In the genomic region with DNA sequence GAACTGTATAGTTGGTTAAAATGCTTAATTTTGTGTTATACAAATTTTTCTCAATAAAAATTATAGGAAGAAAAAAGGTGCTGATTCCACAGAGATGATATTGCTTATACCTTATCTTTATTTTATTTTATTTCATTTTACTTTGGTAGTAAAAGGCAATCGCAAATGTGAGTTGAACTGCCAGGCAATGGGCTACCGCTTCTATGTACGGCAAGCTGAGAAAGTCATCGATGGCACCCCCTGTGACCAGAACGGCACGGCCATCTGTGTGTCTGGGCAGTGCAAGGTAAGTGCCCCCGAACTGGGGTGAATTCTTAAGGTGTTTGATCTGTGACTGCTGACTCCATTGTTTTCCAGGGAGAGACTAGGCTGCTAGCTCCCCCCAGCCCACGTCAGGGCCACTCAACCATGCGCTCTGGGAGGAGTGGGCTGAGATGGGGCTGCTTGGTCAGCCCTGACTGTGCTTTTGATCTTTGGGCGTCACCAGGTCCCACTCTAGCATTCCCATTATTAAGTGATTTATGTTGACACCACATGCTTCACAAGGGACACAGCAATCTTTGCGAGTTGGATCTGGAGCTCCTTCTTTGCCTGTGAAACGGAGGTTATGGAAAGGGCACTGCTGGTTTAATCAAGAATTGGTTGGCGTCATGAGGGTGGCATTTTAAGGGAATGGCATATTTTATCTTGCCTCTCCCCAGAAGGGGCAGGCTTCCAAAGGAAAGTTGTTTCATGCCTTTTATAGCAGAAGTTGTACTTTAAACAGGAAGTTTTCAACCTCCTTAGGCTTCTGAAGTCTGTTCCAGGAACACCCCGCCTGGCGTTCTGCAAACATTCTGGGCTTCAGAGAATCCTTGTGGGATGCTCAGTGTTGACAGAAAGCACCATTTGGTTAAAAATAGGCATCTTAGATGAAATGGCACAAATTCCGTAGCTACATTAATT, we compare ENCODE assay signal across 12 cellular contexts.
DNase-seq lines count a peak whose midpoint lies in the region; ATAC-seq and TF ChIP-seq lines count a peak whose summit lies in the region.
"Had no signal": no experiment of that assay in that cellular context is flagged by ENCODE, and none has a peak within 500 bp of the region (broad histone marks: within the 10 kb centered on the region; RNA-seq: fewer than 3 reads in every experiment).

No MANE protein-coding gene starts in this region.

- no peaks in the 10 kb centered on the region for H3K9me3 Mint-ChIP-seq in activated T-helper 2 cell treated with anti-CD3 and anti-CD28 coated beads, Interferon-gamma antibody, Interleukin-2, Interleukin-4, amounts not matched to agents 10 μg/mL and 5 μg/mL and 100 μg/mL, durations not matched to agents 14 hours and 24 hours and 36 hours
- H3K9me3 Mint-ChIP-seq: CD4-positive, alpha-beta memory T cell had no signal

- no peak overlapping the region for H3K4me3 Mint-ChIP-seq in activated T-helper 2 cell treated with anti-CD3 and anti-CD28 coated beads, Interferon-gamma antibody, Interleukin-2, Interleukin-4, amounts not matched to agents 10 μg/mL and 5 μg/mL and 100 μg/mL, durations not matched to agents 14 hours and 24 hours and 36 hours (ENCODE audit: low read depth)

- peak; percentile 53 for TF ChIP-seq CTCF in C4-2B (conservative IDR thresholded peaks at IDR 0.05)
- peak; percentile 30 for TF ChIP-seq CTCF in astrocyte of the spinal cord (IDR thresholded peaks at IDR 0.05; ENCODE audit: low read depth, low read length)
- peak in 3 of 4 experiments; percentile 30 to 56 (median 53) for TF ChIP-seq CTCF in prostate gland (IDR thresholded peaks at IDR 0.05)

- in situ Hi-C loops in astrocyte of the spinal cord (cut with HindIII; ENCODE audit: low sequenced_read_pairs): no loop called here

- ATAC-seq in left ventricle myocardium superior (peak; percentile 39), GM19324 (IDR thresholded peaks at IDR 0.05; ENCODE audit: low FRiP score, unreplicated experiment) (no peak)
- ATAC-seq: esophagus mucosa had no signal

- H3K9me3 ChIP-seq in prostate gland: no peaks in the 10 kb centered on the region
- H3K9me3 ChIP-seq: neutrophil had no signal

- no peaks in the 10 kb centered on the region for H3K27me3 ChIP-seq in prostate gland (replicated peaks; ENCODE audit: insufficient read depth)

- intact Hi-C loops in left ventricle myocardium superior (cut with micrococcal nuclease) (no loop called here), prostate gland (cut with DNase I) (no loop called here)
- intact Hi-C loops in activated T-helper 2 cell treated with anti-CD3 and anti-CD28 coated beads, Interferon-gamma antibody, Interleukin-2, Interleukin-4, amounts not matched to agents 10 μg/mL and 5 μg/mL and 100 μg/mL, durations not matched to agents 14 hours and 24 hours and 36 hours (cut with micrococcal nuclease): no loop called here

- peaks cover 26% of the 10 kb centered on the region for H3K4me1 ChIP-seq in prostate gland (replicated peaks)

- H3K27ac ChIP-seq in C4-2B: peak overlapping the region; percentile 68
- H3K27ac ChIP-seq in prostate gland: peak overlapping the region; percentile 84 to 89
- H3K27ac ChIP-seq: neutrophil had no signal

- no peaks in the 10 kb centered on the region for H3K4me1 Mint-ChIP-seq in activated T-helper 2 cell treated with anti-CD3 and anti-CD28 coated beads, Interferon-gamma antibody, Interleukin-2, Interleukin-4, amounts not matched to agents 10 μg/mL and 5 μg/mL and 100 μg/mL, durations not matched to agents 14 hours and 24 hours and 36 hours (ENCODE audit: low read depth)
- H3K4me1 Mint-ChIP-seq: CD4-positive, alpha-beta memory T cell had no signal

- DNase-seq in astrocyte of the spinal cord (ENCODE audit: low read depth, low spot score) (peak; percentile 76), left ventricle myocardium superior (no peak), prostate gland (ENCODE audit: low spot score) (peak; percentile 92), NCI-H526 treated with DMSO at 0.1 percent for 48 hours (lab: John Stamatoyannopoulos, UW) (no peak), HuH-7.5 (ENCODE audit: low spot score) (no peak)
- DNase-seq in activated T-helper 2 cell treated with anti-CD3 and anti-CD28 coated beads, Interferon-gamma antibody, Interleukin-2, Interleukin-4, amounts not matched to agents 10 μg/mL and 5 μg/mL and 100 μg/mL, durations not matched to agents 14 hours and 24 hours and 36 hours (ENCODE audit: low spot score): no peak
- DNase-seq: activated naive CD4-positive, alpha-beta T cell treated with Interleukin-2 at 50 U/mL for 16 hours; CD4-positive, alpha-beta memory T cell had no signal

- peaks cover 5% of the 10 kb centered on the region for H3K27me3 Mint-ChIP-seq in activated T-helper 2 cell treated with anti-CD3 and anti-CD28 coated beads, Interferon-gamma antibody, Interleukin-2, Interleukin-4, amounts not matched to agents 10 μg/mL and 5 μg/mL and 100 μg/mL, durations not matched to agents 14 hours and 24 hours and 36 hours (ENCODE audit: low read depth)

- WGBS in prostate gland: 27% methylated on average over 16 of the region's 16 CpGs

- H3K36me3 Mint-ChIP-seq in activated T-helper 2 cell treated with anti-CD3 and anti-CD28 coated beads, Interferon-gamma antibody, Interleukin-2, Interleukin-4, amounts not matched to agents 10 μg/mL and 5 μg/mL and 100 μg/mL, durations not matched to agents 14 hours and 24 hours and 36 hours (ENCODE audit: low read depth): no peaks in the 10 kb centered on the region
- H3K36me3 Mint-ChIP-seq: CD4-positive, alpha-beta memory T cell had no signal

- H3K36me3 ChIP-seq in prostate gland: no peaks in the 10 kb centered on the region
- H3K36me3 ChIP-seq: neutrophil had no signal

- no peak overlapping the region for H3K27ac Mint-ChIP-seq in activated T-helper 2 cell treated with anti-CD3 and anti-CD28 coated beads, Interferon-gamma antibody, Interleukin-2, Interleukin-4, amounts not matched to agents 10 μg/mL and 5 μg/mL and 100 μg/mL, durations not matched to agents 14 hours and 24 hours and 36 hours
- H3K27ac Mint-ChIP-seq: CD4-positive, alpha-beta memory T cell had no signal

- no peak for TF ChIP-seq POLR2A in prostate gland (IDR thresholded peaks at IDR 0.05)

- H3K4me3 ChIP-seq in astrocyte of the spinal cord (ENCODE audit: low read depth, low read length) (no peak overlapping the region), prostate gland (no peak overlapping the region)

Comparison
In these comparisons a context has a peak if more than half of its experiments do, and no peak if none do; other contexts are left out.
1. DNase-seq: peak in astrocyte of the spinal cord (single experiment) and prostate gland (single experiment); none in left ventricle myocardium superior (single experiment), NCI-H526 treated with DMSO at 0.1 percent for 48 hours (single experiment), activated T-helper 2 cell treated with anti-CD3 and anti-CD28 coated beads, Interferon-gamma antibody, Interleukin-2, Interleukin-4, amounts not matched to agents 10 μg/mL and 5 μg/mL and 100 μg/mL, durations not matched to agents 14 hours and 24 hours and 36 hours (single experiment) and HuH-7.5 (single experiment).
2. Peak in every context shown above with its lines, with median percentiles within 50 percentile points of each other: CTCF ChIP-seq.